ENCODE assay signal across 24 cellular contexts in genomic region chr6:144580039-144580438, GRCh38.
A peak's percentile ranks its signal among the peaks of the same experiment; 100 is the strongest.
DNase-seq lines count a peak whose midpoint lies in the region; ATAC-seq and TF ChIP-seq lines count a peak whose summit lies in the region.
"Had no signal": no experiment of that assay in that cellular context is flagged by ENCODE, and none has a peak within 500 bp of the region (broad histone marks: within the 10 kb centered on the region; RNA-seq: fewer than 3 reads in every experiment).

No MANE protein-coding gene starts in this region.

- CTCF ChIA-PET in HEK293T (lab: Yijun Ruan, JAX) = no interaction called here

- peaks cover 5 to 6% of the 10 kb centered on the region in 2 donors for H3K36me3 Mint-ChIP-seq in activated T-cell treated with anti-CD3 and anti-CD28 coated beads, Interleukin-2, amount 50 U/mL, for 72 hours (ENCODE audit: insufficient read depth in 2 of 2)
- H3K36me3 Mint-ChIP-seq in HFFc6 (ENCODE audit: low read depth) = peaks cover 27% of the 10 kb centered on the region
- H3K36me3 Mint-ChIP-seq in activated T-helper 1 cell treated with anti-CD3 and anti-CD28 coated beads, Interleukin-12 subunit alpha, Interleukin-12 subunit beta, Interleukin-2, Interleukin-4 antibody, amounts not matched to agents 30 ng/mL and 10 ng/mL and 1 ng/mL, durations not matched to agents 14 hours and 24 hours and 36 hours (ENCODE audit: low read depth) = peaks cover 27% of the 10 kb centered on the region
- peaks cover 17% of the 10 kb centered on the region for H3K36me3 Mint-ChIP-seq in nephron progenitor cell (ENCODE audit: low read depth)

- peak; percentile 25 to 53 for DNase-seq in activated T-cell treated with anti-CD3 and anti-CD28 coated beads, Interleukin-2, amount 50 U/mL, for 72 hours
- DNase-seq in activated T-cell treated with anti-CD3 and anti-CD28 coated beads for 4 hours = no peak
- DNase-seq in HFFc6 = no peak
- DNase-seq in activated T-helper 1 cell treated with anti-CD3 and anti-CD28 coated beads, Interleukin-12 subunit alpha, Interleukin-12 subunit beta, Interleukin-2, Interleukin-4 antibody, amounts not matched to agents 30 ng/mL and 10 ng/mL and 1 ng/mL, durations not matched to agents 14 hours and 24 hours and 36 hours (ENCODE audit: low spot score) = no peak
- DNase-seq in nephron progenitor cell = no peak
- no peak for DNase-seq in NCI-H1694 treated with DMSO at 0.1 percent for 48 hours (lab: John Stamatoyannopoulos, UW)
- no peak for DNase-seq in HEK293T (ENCODE audit: extremely low spot score)
- DNase-seq in NCI-H1436 (lab: John Stamatoyannopoulos, UW) = no peak
- DNase-seq: foreskin fibroblast; H7; head of caudate nucleus; islet precursor cell; left lung; NCI-H1092 treated with DMSO at 0.1 percent for 48 hours; NCI-H187 treated with DMSO at 0.1 percent for 48 hours; NCI-H526 treated with DMSO at 0.1 percent for 48 hours; Right ventricle myocardium superior; stimulated activated naive CD4-positive, alpha-beta T cell treated with Interleukin-2 at 50 U/mL for 16 hours; testis had no signal

- TF ChIP-seq CTCF in HFFc6 (IDR thresholded peaks at IDR 0.05) (no peak), nephron progenitor cell (IDR thresholded peaks at IDR 0.05) (no peak)

- H3K4me3 Mint-ChIP-seq in activated T-cell treated with anti-CD3 and anti-CD28 coated beads, Interleukin-2, amount 50 U/mL, for 72 hours = peak overlapping the region in 1 of 2 donors; percentile 35
- H3K4me3 Mint-ChIP-seq in HFFc6 = no peak overlapping the region
- H3K4me3 Mint-ChIP-seq in activated T-helper 1 cell treated with anti-CD3 and anti-CD28 coated beads, Interleukin-12 subunit alpha, Interleukin-12 subunit beta, Interleukin-2, Interleukin-4 antibody, amounts not matched to agents 30 ng/mL and 10 ng/mL and 1 ng/mL, durations not matched to agents 14 hours and 24 hours and 36 hours = no peak overlapping the region
- no peak overlapping the region for H3K4me3 Mint-ChIP-seq in nephron progenitor cell
- H3K4me3 Mint-ChIP-seq: central memory CD8-positive, alpha-beta T cell; memory B cell had no signal

- peak; percentile 28 to 58 for ATAC-seq in activated T-cell treated with anti-CD3 and anti-CD28 coated beads, Interleukin-2, amount 50 U/mL, for 72 hours (replicated peaks in 1 of 2)
- ATAC-seq: A549, esophagus mucosa, K562, left lung had no signal

- no peaks in the 10 kb centered on the region for H3K9me3 Mint-ChIP-seq in activated T-cell treated with anti-CD3 and anti-CD28 coated beads, Interleukin-2, amount 50 U/mL, for 72 hours
- H3K9me3 Mint-ChIP-seq in HFFc6 = no peaks in the 10 kb centered on the region
- no peaks in the 10 kb centered on the region for H3K9me3 Mint-ChIP-seq in activated T-helper 1 cell treated with anti-CD3 and anti-CD28 coated beads, Interleukin-12 subunit alpha, Interleukin-12 subunit beta, Interleukin-2, Interleukin-4 antibody, amounts not matched to agents 30 ng/mL and 10 ng/mL and 1 ng/mL, durations not matched to agents 14 hours and 24 hours and 36 hours
- no peaks in the 10 kb centered on the region for H3K9me3 Mint-ChIP-seq in nephron progenitor cell
- H3K9me3 Mint-ChIP-seq: central memory CD8-positive, alpha-beta T cell; memory B cell had no signal

- peaks cover 48% of the 10 kb centered on the region for H3K4me1 Mint-ChIP-seq in activated T-cell treated with anti-CD3 and anti-CD28 coated beads, Interleukin-2, amount 50 U/mL, for 72 hours (ENCODE audit: low read depth)
- peaks cover 55% of the 10 kb centered on the region for H3K4me1 Mint-ChIP-seq in HFFc6 (ENCODE audit: low read depth)
- peaks cover 53% of the 10 kb centered on the region for H3K4me1 Mint-ChIP-seq in activated T-helper 1 cell treated with anti-CD3 and anti-CD28 coated beads, Interleukin-12 subunit alpha, Interleukin-12 subunit beta, Interleukin-2, Interleukin-4 antibody, amounts not matched to agents 30 ng/mL and 10 ng/mL and 1 ng/mL, durations not matched to agents 14 hours and 24 hours and 36 hours (ENCODE audit: low read depth)
- H3K4me1 Mint-ChIP-seq in nephron progenitor cell = peaks cover 19% of the 10 kb centered on the region

- POLR2A ChIA-PET in HEK293T (lab: Yijun Ruan, JAX) = no interaction called here

- no peaks in the 10 kb centered on the region for H3K27me3 Mint-ChIP-seq in activated T-cell treated with anti-CD3 and anti-CD28 coated beads, Interleukin-2, amount 50 U/mL, for 72 hours (ENCODE audit: low read depth)
- H3K27me3 Mint-ChIP-seq in HFFc6 (ENCODE audit: insufficient read depth) = no peaks in the 10 kb centered on the region; the same call in 1 of the 2 replicates
- H3K27me3 Mint-ChIP-seq in activated T-helper 1 cell treated with anti-CD3 and anti-CD28 coated beads, Interleukin-12 subunit alpha, Interleukin-12 subunit beta, Interleukin-2, Interleukin-4 antibody, amounts not matched to agents 30 ng/mL and 10 ng/mL and 1 ng/mL, durations not matched to agents 14 hours and 24 hours and 36 hours (ENCODE audit: insufficient read depth) = no peaks in the 10 kb centered on the region
- H3K27me3 Mint-ChIP-seq in nephron progenitor cell (ENCODE audit: low read depth, poor library complexity) = no peaks in the 10 kb centered on the region
- H3K27me3 Mint-ChIP-seq: central memory CD8-positive, alpha-beta T cell; memory B cell had no signal

- peak overlapping the region; percentile 80 for H3K27ac Mint-ChIP-seq in activated T-cell treated with anti-CD3 and anti-CD28 coated beads, Interleukin-2, amount 50 U/mL, for 72 hours
- peak overlapping the region; percentile 23 for H3K27ac Mint-ChIP-seq in HFFc6
- peak overlapping the region; percentile 2 for H3K27ac Mint-ChIP-seq in activated T-helper 1 cell treated with anti-CD3 and anti-CD28 coated beads, Interleukin-12 subunit alpha, Interleukin-12 subunit beta, Interleukin-2, Interleukin-4 antibody, amounts not matched to agents 30 ng/mL and 10 ng/mL and 1 ng/mL, durations not matched to agents 14 hours and 24 hours and 36 hours
- H3K27ac Mint-ChIP-seq in nephron progenitor cell = peak overlapping the region; percentile 18
- H3K27ac Mint-ChIP-seq: memory B cell had no signal

- intact Hi-C loops in activated T-helper 1 cell treated with anti-CD3 and anti-CD28 coated beads, Interleukin-12 subunit alpha, Interleukin-12 subunit beta, Interleukin-2, Interleukin-4 antibody, amounts not matched to agents 30 ng/mL and 10 ng/mL and 1 ng/mL, durations not matched to agents 14 hours and 24 hours and 36 hours (cut with micrococcal nuclease) = loop anchor here (5.0 to 10.0 kb wide), 4 partner anchors 147 to 1245 kb away; partner anchors contain the start of gene EPM2A

TF ChIP-seq in HEK293T, 16 proteins besides CTCF, POLR2A, EP300 and RAD21:
- no peak for TF ChIP-seq PKNOX1 (IDR thresholded peaks at IDR 0.05)
- TF ChIP-seq ZNF384 (IDR thresholded peaks at IDR 0.05) = no peak
- no peak for TF ChIP-seq BHLHE40 (IDR thresholded peaks at IDR 0.05; ENCODE audit: borderline replicate concordance)
- TF ChIP-seq FOXA1 (IDR thresholded peaks at IDR 0.05) = no peak
- no peak for TF ChIP-seq FOXK2 (IDR thresholded peaks at IDR 0.05)

Comparison
In these comparisons a context has a peak if more than half of its experiments do, and no peak if none do; other contexts are left out.
1. DNase-seq: peak in activated T-cell treated with anti-CD3 and anti-CD28 coated beads, Interleukin-2, amount 50 U/mL, for 72 hours (2 of 2); none in activated T-cell treated with anti-CD3 and anti-CD28 coated beads for 4 hours (single experiment), HFFc6 (single experiment), activated T-helper 1 cell treated with anti-CD3 and anti-CD28 coated beads, Interleukin-12 subunit alpha, Interleukin-12 subunit beta, Interleukin-2, Interleukin-4 antibody, amounts not matched to agents 30 ng/mL and 10 ng/mL and 1 ng/mL, durations not matched to agents 14 hours and 24 hours and 36 hours (single experiment), nephron progenitor cell (single experiment), NCI-H1694 treated with DMSO at 0.1 percent for 48 hours (single experiment), HEK293T (single experiment) and NCI-H1436 (single experiment).
2. H3K27ac Mint-ChIP-seq: peak in every context shown above with its lines; median percentile 80 in activated T-cell treated with anti-CD3 and anti-CD28 coated beads, Interleukin-2, amount 50 U/mL, for 72 hours; 23 in HFFc6; 18 in nephron progenitor cell; 2 in activated T-helper 1 cell treated with anti-CD3 and anti-CD28 coated beads, Interleukin-12 subunit alpha, Interleukin-12 subunit beta, Interleukin-2, Interleukin-4 antibody, amounts not matched to agents 30 ng/mL and 10 ng/mL and 1 ng/mL, durations not matched to agents 14 hours and 24 hours and 36 hours.